ENCODE assay signal across 8 cellular contexts in the genomic region with DNA sequence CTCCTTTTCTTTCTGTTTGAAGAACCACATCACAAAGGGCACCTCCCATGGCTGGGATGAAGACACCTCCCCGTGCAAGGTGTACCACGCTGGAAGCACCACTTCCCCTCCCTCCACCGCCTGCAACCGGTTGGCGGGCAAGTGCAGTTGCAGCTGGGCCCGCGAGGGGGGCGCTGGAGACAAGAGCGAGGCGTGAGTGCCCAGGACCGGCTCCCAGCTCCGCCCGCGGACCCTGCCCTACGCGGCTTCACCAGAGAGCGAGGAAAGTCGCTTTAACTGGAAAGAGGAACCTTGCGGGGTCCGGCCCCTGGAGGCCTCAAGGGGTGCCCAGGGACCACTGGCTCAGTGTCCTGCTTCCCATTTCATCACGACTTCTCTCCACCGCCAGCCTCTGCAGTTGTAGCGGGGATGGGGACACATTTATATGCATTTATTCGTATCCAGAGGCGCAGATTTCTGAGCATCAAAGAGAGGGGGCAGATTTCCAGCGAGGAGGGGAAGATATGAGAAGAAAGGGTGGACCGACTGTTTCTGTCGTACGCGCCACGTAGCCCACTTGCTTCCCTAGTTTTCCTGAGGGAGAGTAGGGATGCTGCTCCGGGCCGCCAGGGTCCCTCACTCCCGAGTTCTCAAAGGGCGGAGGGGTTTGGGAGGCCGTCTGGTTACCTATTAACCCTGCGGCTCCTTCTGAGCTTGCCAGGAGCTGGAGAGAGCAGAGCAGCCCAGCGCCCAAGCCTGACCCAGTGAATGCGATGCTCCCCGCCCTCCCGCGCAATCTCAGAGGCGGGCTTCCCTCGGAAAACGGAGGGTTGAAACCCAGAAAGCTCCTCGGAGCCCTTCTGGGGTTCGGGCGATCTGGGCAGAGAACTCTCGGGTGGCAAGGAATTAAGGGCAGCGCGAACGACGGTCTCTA. TPM values are rescaled to one million over a fixed set of nuclear protein-coding genes. Genes with fewer than 3 reads are reported as not detected.
A peak's percentile ranks its signal among the peaks of the same experiment; 100 is the strongest.
DNase-seq lines count a peak whose midpoint lies in the region; ATAC-seq and TF ChIP-seq lines count a peak whose summit lies in the region.

No MANE protein-coding gene starts in this region.

- peaks cover 59% of the 10 kb centered on the region for H3K36me3 Mint-ChIP-seq in endothelial cell (ENCODE audit: low read depth, unreplicated experiment)
- no peaks in the 10 kb centered on the region for H3K36me3 Mint-ChIP-seq in mesothelial cell of epicardium
- H3K36me3 Mint-ChIP-seq in stimulated activated effector memory CD8-positive, alpha-beta T cell treated with anti-CD3 and anti-CD28 coated beads, Interleukin-12 subunit alpha, Interleukin-12 subunit beta, amount 100 ng/mL, for 72 hours, result no peaks in the 10 kb centered on the region

- peak overlapping the region; percentile 97 for H3K27ac Mint-ChIP-seq in endothelial cell (ENCODE audit: unreplicated experiment)
- no peak overlapping the region for H3K27ac Mint-ChIP-seq in mesothelial cell of epicardium
- H3K27ac Mint-ChIP-seq in stimulated activated effector memory CD8-positive, alpha-beta T cell treated with anti-CD3 and anti-CD28 coated beads, Interleukin-12 subunit alpha, Interleukin-12 subunit beta, amount 100 ng/mL, for 72 hours, result no peak overlapping the region

- peak; percentile 73 for TF ChIP-seq CTCF in endothelial cell (IDR thresholded peaks at IDR 0.05; ENCODE audit: unreplicated experiment)
- peak; percentile 64 for TF ChIP-seq CTCF in mesothelial cell of epicardium (IDR thresholded peaks at IDR 0.05; ENCODE audit: unreplicated experiment)

- H3K4me1 Mint-ChIP-seq in endothelial cell (ENCODE audit: unreplicated experiment) (peaks cover 54% of the 10 kb centered on the region), mesothelial cell of epicardium (peaks cover 23% of the 10 kb centered on the region)
- peaks cover 25% of the 10 kb centered on the region for H3K4me1 Mint-ChIP-seq in stimulated activated effector memory CD8-positive, alpha-beta T cell treated with anti-CD3 and anti-CD28 coated beads, Interleukin-12 subunit alpha, Interleukin-12 subunit beta, amount 100 ng/mL, for 72 hours

- H3K9me3 Mint-ChIP-seq in endothelial cell (ENCODE audit: unreplicated experiment), result no peaks in the 10 kb centered on the region
- no peaks in the 10 kb centered on the region for H3K9me3 Mint-ChIP-seq in mesothelial cell of epicardium
- no peaks in the 10 kb centered on the region for H3K9me3 Mint-ChIP-seq in stimulated activated effector memory CD8-positive, alpha-beta T cell treated with anti-CD3 and anti-CD28 coated beads, Interleukin-12 subunit alpha, Interleukin-12 subunit beta, amount 100 ng/mL, for 72 hours

- peak; percentile 48 for ATAC-seq in GM18519 (IDR thresholded peaks at IDR 0.05; ENCODE audit: low FRiP score, unreplicated experiment)
- peak; percentile 48 for ATAC-seq in HG03045 (IDR thresholded peaks at IDR 0.05; ENCODE audit: unreplicated experiment)
- ATAC-seq in stimulated activated effector memory CD8-positive, alpha-beta T cell treated with anti-CD3 and anti-CD28 coated beads, Interleukin-12 subunit alpha, Interleukin-12 subunit beta, amount 100 ng/mL, for 72 hours, result peak; percentile 71

- H3K27me3 Mint-ChIP-seq in endothelial cell (ENCODE audit: unreplicated experiment) (peaks cover 21% of the 10 kb centered on the region), mesothelial cell of epicardium (ENCODE audit: low read depth) (peaks cover 91% of the 10 kb centered on the region)

- DNase-seq in AG08396 (ENCODE audit: low spot score) (peak; percentile 85), NCI-H748 (lab: John Stamatoyannopoulos, UW; ENCODE audit: unreplicated experiment) (peak; percentile 87), endothelial cell (ENCODE audit: low spot score) (peak; percentile 87), mesothelial cell of epicardium (ENCODE audit: low spot score in 2 of 2, unreplicated experiment in 2 of 2) (peak in 1 of 2 experiments; percentile 77)
- DNase-seq in activated CD8-positive, alpha-beta memory T cell treated with anti-CD3 and anti-CD28 coated beads, Interleukin-2, amount 50 U/mL, for 48 hours, result peak; percentile 85
- DNase-seq in stimulated activated effector memory CD8-positive, alpha-beta T cell treated with anti-CD3 and anti-CD28 coated beads, Interleukin-12 subunit alpha, Interleukin-12 subunit beta, amount 100 ng/mL, for 72 hours (ENCODE audit: low spot score in 2 of 2), result peak; percentile 51 to 75

- H3K4me3 Mint-ChIP-seq in endothelial cell (ENCODE audit: unreplicated experiment) (peak overlapping the region; percentile 98), mesothelial cell of epicardium (peak overlapping the region; percentile 64)
- H3K4me3 Mint-ChIP-seq in stimulated activated effector memory CD8-positive, alpha-beta T cell treated with anti-CD3 and anti-CD28 coated beads, Interleukin-12 subunit alpha, Interleukin-12 subunit beta, amount 100 ng/mL, for 72 hours, result peak overlapping the region; percentile 61

RNA-seq across cellular contexts. Expression of a gene that starts 3.5 kb away (rescaled TPM):
- 490 TPM for total RNA-seq in endothelial cell (ENCODE audit: unreplicated experiment)
- 0.85 to 1.1 TPM (median 0.95 TPM) in 3 replicates for total RNA-seq in mesothelial cell of epicardium

RNA-seq across cellular contexts. Expression of a gene that starts 6.6 kb away (rescaled TPM):
- total RNA-seq in endothelial cell (ENCODE audit: unreplicated experiment) (8.6 TPM), mesothelial cell of epicardium (0.25 to 0.66 TPM (median 0.44 TPM) in 3 replicates)

RNA-seq across cellular contexts. Expression of a gene that starts 18.9 kb away (rescaled TPM):
- 17.0 TPM for total RNA-seq in endothelial cell (ENCODE audit: unreplicated experiment)
- 2.7 to 2.9 TPM (median 2.7 TPM) in 3 replicates for total RNA-seq in mesothelial cell of epicardium

RNA-seq across cellular contexts. Expression of a gene that starts 41.6 kb away (rescaled TPM):
- total RNA-seq in endothelial cell (ENCODE audit: unreplicated experiment) (32.4 TPM), mesothelial cell of epicardium (32.8 to 37.3 TPM (median 34.4 TPM) in 3 replicates)

Comparison
In these comparisons a context has a peak if more than half of its experiments do, and no peak if none do; other contexts are left out.
1. RNA of a gene that starts 3.5 kb away (total RNA-seq): 490 TPM in endothelial cell (single experiment); 0.85 to 1.1 TPM in mesothelial cell of epicardium; every median in the first group is over 100 times any median in the second.
2. Peak in every context shown above with its lines, with median percentiles within 50 percentile points of each other: ATAC-seq and H3K4me3 Mint-ChIP-seq.